13 cellular contexts compared by ENCODE assay signal in the genomic region with DNA sequence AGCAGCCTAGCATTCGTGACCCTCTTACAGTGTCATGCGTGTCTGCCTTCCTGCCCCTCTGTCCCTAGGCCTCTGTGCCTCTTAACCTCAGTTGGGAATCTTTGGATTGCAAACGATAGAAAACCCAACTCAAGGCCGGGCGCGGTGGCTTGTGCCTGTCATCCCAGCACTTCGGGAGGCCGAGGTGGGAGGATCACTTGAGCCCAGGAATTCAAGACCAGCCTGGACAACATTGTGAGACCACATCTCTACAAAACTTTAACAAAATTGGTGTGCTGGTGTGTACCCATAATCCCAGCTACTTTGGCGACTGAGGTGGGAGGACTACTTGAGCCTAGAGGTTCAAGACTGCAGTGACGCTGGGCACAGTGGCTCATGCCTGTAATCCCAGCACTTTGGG. TPM values are rescaled to one million over a fixed set of nuclear protein-coding genes. Genes with fewer than 3 reads are reported as not detected.
DNase-seq lines count a peak whose midpoint lies in the region; ATAC-seq and TF ChIP-seq lines count a peak whose summit lies in the region.
"Had no signal": no experiment of that assay in that cellular context is flagged by ENCODE, and none has a peak within 500 bp of the region (broad histone marks: within the 10 kb centered on the region; RNA-seq: fewer than 3 reads in every experiment).

No MANE protein-coding gene starts in this region.

- H3K27ac ChIP-seq in cardiac muscle cell (peak overlapping the region; percentile 35), right cardiac atrium (ENCODE audit: low read length) (no peak overlapping the region), RWPE1 (peak overlapping the region; percentile 62), fibroblast of lung (ENCODE audit: insufficient read depth, low read length) (peak overlapping the region; percentile 59), uterus (peak overlapping the region; percentile 68 to 84), trophoblast cell (ENCODE audit: low read depth, low read length) (no peak overlapping the region)
- H3K27ac ChIP-seq: skin epidermis, upper lobe of right lung had no signal

- H3K9ac ChIP-seq in fibroblast of lung (ENCODE audit: insufficient read depth, low read length) = no peak overlapping the region
- H3K9ac ChIP-seq in trophoblast cell (ENCODE audit: low read length) = no peak overlapping the region

- no peaks in the 10 kb centered on the region for H3K79me1 ChIP-seq in trophoblast cell (ENCODE audit: low read length)

- H4K12ac ChIP-seq in trophoblast cell (ENCODE audit: low read depth, low read length) = no peak overlapping the region

- H3K14ac ChIP-seq in trophoblast cell (ENCODE audit: low read length) = no peak overlapping the region

- H3K4me3 ChIP-seq in cardiac muscle cell (no peak overlapping the region), right cardiac atrium (ENCODE audit: low read length) (no peak overlapping the region), fibroblast of lung (replicated peaks in 1 of 4; ENCODE audit: control extremely low read depth in 1 of 4, insufficient read depth in 1 of 4, low read depth in 3 of 4, low read length in 4 of 4) (no peak overlapping the region), uterus (no peak overlapping the region), trophoblast cell (ENCODE audit: low read depth, low read length) (no peak overlapping the region)
- H3K4me3 ChIP-seq: skin epidermis, upper lobe of right lung had no signal

- H4K91ac ChIP-seq in trophoblast cell (ENCODE audit: low read depth, low read length) = no peak overlapping the region

- no peak overlapping the region for H2AFZ ChIP-seq in fibroblast of lung (ENCODE audit: low read length)
- H2AFZ ChIP-seq in trophoblast cell (ENCODE audit: insufficient read depth, low read length, poor library complexity) = no peak overlapping the region

- POLR2A ChIA-PET in RWPE1 (lab: Yijun Ruan, JAX; ENCODE audit: low non-redundant PET) = interaction anchor here (0.6 kb wide), 1 partner anchor 426 kb away, joined by 4 read pairs; no protein-coding TSS in a partner anchor

- H2BK5ac ChIP-seq in trophoblast cell (ENCODE audit: low read depth, low read length, poor library complexity) = no peak overlapping the region

- H3K18ac ChIP-seq in trophoblast cell (ENCODE audit: low read length) = no peak overlapping the region

- H3K9me3 ChIP-seq in cardiac muscle cell (ENCODE audit: low read depth) = no peaks in the 10 kb centered on the region
- no peaks in the 10 kb centered on the region for H3K9me3 ChIP-seq in right cardiac atrium (ENCODE audit: control insufficient read depth, low read length)
- H3K9me3 ChIP-seq in fibroblast of lung (ENCODE audit: control insufficient read depth, insufficient read depth, low read depth, low read length) = no peaks in the 10 kb centered on the region
- no peaks in the 10 kb centered on the region for H3K9me3 ChIP-seq in uterus
- peaks cover 3% of the 10 kb centered on the region for H3K9me3 ChIP-seq in trophoblast cell (ENCODE audit: insufficient read depth, low read depth, low read length)
- H3K9me3 ChIP-seq: upper lobe of right lung had no signal

- H2AK5ac ChIP-seq in trophoblast cell (ENCODE audit: low read length) = no peak overlapping the region

- H3K23ac ChIP-seq in trophoblast cell (ENCODE audit: low read length) = no peak overlapping the region

- H3K27me3 ChIP-seq in cardiac muscle cell (no peaks in the 10 kb centered on the region), right cardiac atrium (ENCODE audit: control insufficient read depth, insufficient read depth) (no peaks in the 10 kb centered on the region), fibroblast of lung (ENCODE audit: control insufficient read depth, insufficient read depth, low read length) (no peaks in the 10 kb centered on the region), uterus (no peaks in the 10 kb centered on the region), trophoblast cell (ENCODE audit: insufficient read depth, low read length) (no peaks in the 10 kb centered on the region)
- H3K27me3 ChIP-seq: upper lobe of right lung had no signal

- WGBS in right cardiac atrium = 79% methylated on average over 10 of the region's 10 CpGs
- WGBS in trophoblast cell (ENCODE audit: extremely low coverage, insufficient coverage, insufficient read length) = no CpG with 5 or more reads among the region's 10 CpGs

- H3K4me2 ChIP-seq in fibroblast of lung (ENCODE audit: extremely low read depth, insufficient read depth, low read length) (no peak overlapping the region), trophoblast cell (ENCODE audit: low read length) (no peak overlapping the region)

- H3K4me1 ChIP-seq in cardiac muscle cell (ENCODE audit: low read depth) (peaks cover 7% of the 10 kb centered on the region), right cardiac atrium (ENCODE audit: control insufficient read depth, insufficient read depth, low read length) (no peaks in the 10 kb centered on the region), fibroblast of lung (ENCODE audit: control insufficient read depth, extremely low read depth, insufficient read depth, low read length) (peaks cover 10% of the 10 kb centered on the region), uterus (peaks cover 0 to 6% of the 10 kb centered on the region in 2 donors), trophoblast cell (ENCODE audit: control insufficient read depth in 1 of 2, insufficient read depth in 2 of 2, low read length in 2 of 2) (peaks cover 6 to 10% of the 10 kb centered on the region in 2 experiments)

- H3K4ac ChIP-seq in trophoblast cell (ENCODE audit: low read depth, low read length) = no peak overlapping the region

- no peak overlapping the region for H2BK12ac ChIP-seq in trophoblast cell (ENCODE audit: low read length)

- no peak for TF ChIP-seq POLR2A in uterus (IDR thresholded peaks at IDR 0.05)

- intact Hi-C loops in right cardiac atrium (cut with DNase I) = no loop called here
- intact Hi-C loops in uterus (cut with DNase I; ENCODE audit: low total_unique reads) = no loop called here

- H2BK120ac ChIP-seq in trophoblast cell (ENCODE audit: insufficient read depth, low read length, poor library complexity) = no peak overlapping the region

- TF ChIP-seq CTCF in cardiac muscle cell (IDR thresholded peaks at IDR 0.05; ENCODE audit: low read depth, low read length) (no peak), RWPE1 (conservative IDR thresholded peaks at IDR 0.05; ENCODE audit: low read depth) (no peak), fibroblast of lung (conservative IDR thresholded peaks at IDR 0.05 in 1 of 2, IDR thresholded peaks at IDR 0.05 in 1 of 2; ENCODE audit: low read depth in 1 of 2, low read length in 2 of 2) (no peak), uterus (IDR thresholded peaks at IDR 0.05) (no peak)

- ATAC-seq in right cardiac atrium = no peak

- no peaks in the 10 kb centered on the region for H3K79me2 ChIP-seq in fibroblast of lung (ENCODE audit: control insufficient read depth, insufficient read depth, low read length)
- H3K79me2 ChIP-seq in trophoblast cell (ENCODE audit: control insufficient read depth, insufficient read depth, low read length, poor library complexity) = no peaks in the 10 kb centered on the region

- no peaks in the 10 kb centered on the region for H4K20me1 ChIP-seq in fibroblast of lung (ENCODE audit: control insufficient read depth, extremely low read depth, insufficient read depth, low read length)

- no peak for DNase-seq in cardiac muscle cell (ENCODE audit: low read depth in 1 of 2, low spot score in 1 of 2)
- no peak for DNase-seq in right cardiac atrium
- DNase-seq in RWPE1 (ENCODE audit: low spot score) = no peak
- DNase-seq in fibroblast of lung (ENCODE audit: low read depth in 2 of 2) = no peak
- no peak for DNase-seq in uterus
- DNase-seq in NCI-H2196 (lab: John Stamatoyannopoulos, UW; ENCODE audit: unreplicated experiment) = no peak
- no peak for DNase-seq in nucleus accumbens (lab: John Stamatoyannopoulos, UW)
- no peak for DNase-seq in trophoblast cell
- DNase-seq: NCI-H1436 treated with DMSO at 0.1 percent for 48 hours, SHP77, T1000, upper lobe of right lung had no signal

- H3K36me3 ChIP-seq in cardiac muscle cell (no peaks in the 10 kb centered on the region), fibroblast of lung (ENCODE audit: control insufficient read depth, insufficient read depth, low read length) (peaks cover 4% of the 10 kb centered on the region), uterus (no peaks in the 10 kb centered on the region), trophoblast cell (ENCODE audit: control insufficient read depth in 1 of 2, insufficient read depth in 2 of 2, low read length in 2 of 2) (peaks cover 15 to 19% of the 10 kb centered on the region in 2 experiments)
- H3K36me3 ChIP-seq: upper lobe of right lung had no signal

- H4K8ac ChIP-seq in trophoblast cell (ENCODE audit: low read depth, low read length) = no peak overlapping the region

- CTCF ChIA-PET in RWPE1 (lab: Yijun Ruan, JAX) = interaction anchor here (0.6 kb wide), 1 partner anchor 45 kb away, joined by 4 read pairs; the partner anchor contains the start of gene RHOF

RNA-seq across cellular contexts. Expression of gene TMEM120B, which starts 36.7 kb away (rescaled TPM):
- total RNA-seq in cardiac muscle cell (11.7 and 30.7 TPM in 2 replicates), right cardiac atrium (1 to 10 TPM; 5.9 to 7.6 (median 7.1) TPM), fibroblast of lung (6.2 and 8.6 TPM in 2 replicates), uterus (10 to 100 TPM in 3 of 4 donors, 1 to 10 TPM in 1; 1.0 to 35.2 (median 19.6) TPM)
- polyA plus RNA-seq in cardiac muscle cell (19.7 and 23.0 TPM in 2 replicates), right cardiac atrium (5.8 TPM), fibroblast of lung (8.6 and 10.6 TPM in 2 replicates)
- 7.7 and 8.6 TPM in 2 replicates for polyA plus RNA-seq in fibroblast of lung (2012)
- 33.3 and 83.8 TPM in 2 replicates for polyA minus RNA-seq in fibroblast of lung (ENCODE audit: low replicate concordance)
- polyA plus RNA-seq in trophoblast cell (2013) = 11.5 and 13.2 TPM in 2 replicates

RNA-seq across cellular contexts. Expression of gene RHOF, which starts 44.2 kb away (rescaled TPM):
- total RNA-seq in cardiac muscle cell (30.0 and 56.3 TPM in 2 replicates), right cardiac atrium (10 to 100 TPM; 15.2 to 23.3 (median 22.0) TPM), fibroblast of lung (5.6 and 6.8 TPM in 2 replicates), uterus (10 to 100 TPM in 3 of 4 donors, 1 to 10 TPM in 1; 5.1 to 27.6 (median 13.1) TPM)
- polyA plus RNA-seq in cardiac muscle cell (21.5 and 27.4 TPM in 2 replicates), right cardiac atrium (11.2 TPM), fibroblast of lung (2.3 and 4.8 TPM in 2 replicates)
- polyA plus RNA-seq in fibroblast of lung (2012) = 4.2 and 8.9 TPM in 2 replicates
- 4.7 and 8.5 TPM in 2 replicates for polyA minus RNA-seq in fibroblast of lung (ENCODE audit: low replicate concordance)
- polyA plus RNA-seq in trophoblast cell (2013) = 10.9 and 11.1 TPM in 2 replicates

RNA-seq across cellular contexts. Expression of gene SETD1B, which starts 54.5 kb away (rescaled TPM):
- total RNA-seq in cardiac muscle cell = 8.0 and 15.1 TPM in 2 replicates
- 2.4 and 3.8 TPM in 2 replicates for polyA plus RNA-seq in cardiac muscle cell
- 10 to 100 TPM in 3 of 4 donors, 1 to 10 TPM in 1; 9.6 to 14.9 (median 13.0) TPM for total RNA-seq in right cardiac atrium
- 7.6 TPM for polyA plus RNA-seq in right cardiac atrium
- total RNA-seq in fibroblast of lung = 2.1 and 3.5 TPM in 2 replicates
- 1.2 and 1.7 TPM in 2 replicates for polyA plus RNA-seq in fibroblast of lung
- polyA plus RNA-seq in fibroblast of lung (2012) = 8.7 and 9.8 TPM in 2 replicates
- 12.2 and 13.1 TPM in 2 replicates for polyA minus RNA-seq in fibroblast of lung (ENCODE audit: low replicate concordance)
- total RNA-seq in uterus = 10 to 100 TPM in 1 of 4 donors, 1 to 10 TPM in 3; 1.3 to 63.6 (median 5.6) TPM
- 19.3 and 19.5 TPM in 2 replicates for polyA plus RNA-seq in trophoblast cell (2013)

Comparison
In these comparisons a context has a peak if more than half of its experiments do, and no peak if none do; other contexts are left out.
1. H3K27ac ChIP-seq: peak in cardiac muscle cell (single experiment), RWPE1 (single experiment), fibroblast of lung (single experiment) and uterus (2 of 2); none in right cardiac atrium (single experiment) and trophoblast cell (single experiment).